In genomic region chr7:149460493-149461330, GRCh38 we compare ENCODE assay signal across 1 cellular context.
A peak's percentile ranks its signal among the peaks of the same experiment; 100 is the strongest.
TF ChIP-seq lines count a peak whose summit lies in the region.

Gene ZNF777, minus strand, starts transcription at chr7:149461062. Its CDS starts 5,040 bp downstream, at chr7:149456022.

TF ChIP-seq in HEK293, 187 proteins besides CTCF, POLR2A, EP300 and RAD21 (continued from another document and continues in another):
- TF ChIP-seq ZNF148 (tag by site-specific recombination; IDR thresholded peaks at IDR 0.05; ENCODE audit: borderline replicate concordance), result no peak
- no peak for TF ChIP-seq RBAK (tag by site-specific recombination; IDR thresholded peaks at IDR 0.05)
- no peak for TF ChIP-seq ZSCAN23 (tag by site-specific recombination; IDR thresholded peaks at IDR 0.05)
- TF ChIP-seq ZSCAN16 (tag by site-specific recombination; IDR thresholded peaks at IDR 0.05), result no peak
- no peak for TF ChIP-seq ZNF654 (tag by site-specific recombination; IDR thresholded peaks at IDR 0.05; ENCODE audit: low read depth)
- no peak for TF ChIP-seq ZNF514 (tag by site-specific recombination; IDR thresholded peaks at IDR 0.05)
- peak; percentile 91 for TF ChIP-seq ZNF335 (tag by site-specific recombination; conservative IDR thresholded peaks at IDR 0.05)
- TF ChIP-seq BCL11A (tag by site-specific recombination; IDR thresholded peaks at IDR 0.05; ENCODE audit: low read depth), result no peak
- no peak for TF ChIP-seq ZNF140 (tag by site-specific recombination; IDR thresholded peaks at IDR 0.05)
- TF ChIP-seq MYNN (tag by site-specific recombination; IDR thresholded peaks at IDR 0.05; ENCODE audit: borderline replicate concordance), result no peak
- no peak for TF ChIP-seq ZNF274 (IDR thresholded peaks at IDR 0.05; ENCODE audit: low read length)
- no peak for TF ChIP-seq ZNF274 (tag by site-specific recombination; IDR thresholded peaks at IDR 0.05; ENCODE audit: borderline replicate concordance)
- no peak for TF ChIP-seq REST (tag by site-specific recombination; IDR thresholded peaks at IDR 0.05)
- no peak for TF ChIP-seq INSM2 (tag by site-specific recombination; IDR thresholded peaks at IDR 0.05)
- TF ChIP-seq ZNF473 (tag by site-specific recombination; IDR thresholded peaks at IDR 0.05), result no peak
- no peak for TF ChIP-seq ZNF777 (tag by site-specific recombination; IDR thresholded peaks at IDR 0.05; ENCODE audit: borderline replicate concordance)
- no peak for TF ChIP-seq ZNF501 (tag by site-specific recombination; IDR thresholded peaks at IDR 0.05)
- TF ChIP-seq WT1 (tag by site-specific recombination; IDR thresholded peaks at IDR 0.05), result no peak
- TF ChIP-seq KLF8 (tag by site-specific recombination; IDR thresholded peaks at IDR 0.05), result peak; percentile 37; the same call in 1 of the 2 replicates
- no peak for TF ChIP-seq ZNF560 (tag by site-specific recombination; IDR thresholded peaks at IDR 0.05; ENCODE audit: borderline replicate concordance)
- TF ChIP-seq GLI2 (tag by site-specific recombination; IDR thresholded peaks at IDR 0.05; ENCODE audit: borderline replicate concordance, low read depth), result no peak
- no peak for TF ChIP-seq ZNF530 (tag by site-specific recombination; IDR thresholded peaks at IDR 0.05; ENCODE audit: low read depth)
- no peak for TF ChIP-seq ZBTB44 (tag by site-specific recombination; IDR thresholded peaks at IDR 0.05)
- no peak for TF ChIP-seq ZNF280C (tag by site-specific recombination; IDR thresholded peaks at IDR 0.05)
- no peak for TF ChIP-seq SP2 (tag by site-specific recombination; IDR thresholded peaks at IDR 0.05)
- no peak for TF ChIP-seq ZNF521 (tag by site-specific recombination; IDR thresholded peaks at IDR 0.05)
- TF ChIP-seq ZNF155 (tag by site-specific recombination; IDR thresholded peaks at IDR 0.05), result no peak
- no peak for TF ChIP-seq ZNF10 (tag by site-specific recombination; IDR thresholded peaks at IDR 0.05)
- peak; percentile 68 for TF ChIP-seq ZBTB48 (tag by site-specific recombination; IDR thresholded peaks at IDR 0.05)
- no peak for TF ChIP-seq ZNF214 (tag by site-specific recombination; IDR thresholded peaks at IDR 0.05; ENCODE audit: borderline replicate concordance)
- no peak for TF ChIP-seq ZNF266 (tag by site-specific recombination; IDR thresholded peaks at IDR 0.05; ENCODE audit: low read depth)
- no peak for TF ChIP-seq ZBTB6 (tag by site-specific recombination; IDR thresholded peaks at IDR 0.05)
- no peak for TF ChIP-seq ZNF664 (tag by site-specific recombination; IDR thresholded peaks at IDR 0.05)
- no peak for TF ChIP-seq ZNF292 (tag by site-specific recombination; IDR thresholded peaks at IDR 0.05; ENCODE audit: borderline replicate concordance, low read depth)
- no peak for TF ChIP-seq TCF7L2 (IDR thresholded peaks at IDR 0.05; ENCODE audit: borderline replicate concordance, low read depth, low read length)
- no peak for TF ChIP-seq PRDM4 (tag by site-specific recombination; IDR thresholded peaks at IDR 0.05)
- TF ChIP-seq OSR2 (tag by site-specific recombination; IDR thresholded peaks at IDR 0.05), result no peak
- TF ChIP-seq SCRT2 (tag by site-specific recombination; IDR thresholded peaks at IDR 0.05), result no peak
- TF ChIP-seq SETDB1 (IDR thresholded peaks at IDR 0.05; ENCODE audit: insufficient read length, low read length), result no peak
- no peak for TF ChIP-seq ZNF626 (tag by site-specific recombination; IDR thresholded peaks at IDR 0.05)
- no peak for TF ChIP-seq ZNF621 (tag by site-specific recombination; IDR thresholded peaks at IDR 0.05)
- TF ChIP-seq ZNF792 (tag by site-specific recombination; IDR thresholded peaks at IDR 0.05), result no peak
- no peak for TF ChIP-seq ZNF132 (tag by site-specific recombination; IDR thresholded peaks at IDR 0.05; ENCODE audit: borderline replicate concordance)
- no peak for TF ChIP-seq REPIN1 (tag by site-specific recombination; IDR thresholded peaks at IDR 0.05; ENCODE audit: low read depth)
- TF ChIP-seq ZNF133 (tag by site-specific recombination; IDR thresholded peaks at IDR 0.05), result no peak
- TF ChIP-seq ZFP41 (tag by site-specific recombination; IDR thresholded peaks at IDR 0.05; ENCODE audit: borderline replicate concordance), result no peak
- TF ChIP-seq ZBTB1 (tag by site-specific recombination; IDR thresholded peaks at IDR 0.05), result no peak
- TF ChIP-seq ZSCAN4 (tag by site-specific recombination; IDR thresholded peaks at IDR 0.05), result no peak
- no peak for TF ChIP-seq ZNF768 (tag by site-specific recombination; IDR thresholded peaks at IDR 0.05)
